Comparison of ENCODE assay signal across 17 cellular contexts in the genomic region with DNA sequence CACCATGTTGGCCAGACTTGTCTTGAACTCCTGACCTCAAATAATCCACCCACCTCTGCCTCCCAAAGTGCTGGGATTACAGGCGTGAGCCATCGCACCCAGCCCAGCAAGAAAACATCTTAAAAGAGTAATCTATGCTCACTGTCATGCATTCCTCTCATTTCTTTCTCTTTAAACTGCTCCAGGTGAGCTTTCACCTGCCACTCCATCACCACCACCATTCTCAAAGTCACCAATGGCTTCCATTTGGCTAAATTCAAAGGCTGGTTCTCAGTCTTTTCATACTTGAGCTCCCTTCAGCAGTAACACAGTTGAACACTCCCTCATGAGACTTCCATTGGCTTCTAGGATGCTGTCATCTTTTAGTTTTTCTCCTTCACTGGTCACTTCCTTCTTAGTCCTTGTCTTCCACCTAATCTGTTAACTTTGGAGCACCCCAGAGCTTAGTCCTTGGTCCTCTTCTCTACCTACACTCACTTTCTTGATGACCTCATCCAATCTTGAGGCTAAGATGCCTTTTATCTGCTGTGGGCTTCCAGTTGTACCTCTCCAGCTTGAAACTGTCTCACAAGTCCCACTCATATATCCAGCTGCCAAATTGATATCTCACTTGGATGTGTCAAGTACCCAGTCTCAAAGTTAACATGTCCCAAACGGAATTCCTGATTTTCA. TPM values are rescaled to one million over a fixed set of nuclear protein-coding genes. Genes with fewer than 3 reads are reported as not detected.
DNase-seq lines count a peak whose midpoint lies in the region; ATAC-seq and TF ChIP-seq lines count a peak whose summit lies in the region.
"Had no signal": no experiment of that assay in that cellular context is flagged by ENCODE, and none has a peak within 500 bp of the region (broad histone marks: within the 10 kb centered on the region; RNA-seq: fewer than 3 reads in every experiment).

No MANE protein-coding gene starts in this region.

- H3K79me2 ChIP-seq in trophoblast cell (ENCODE audit: control insufficient read depth, insufficient read depth, low read length, poor library complexity) = no peaks in the 10 kb centered on the region

- H3K4me3 ChIP-seq in HEK293 (ENCODE audit: low read depth, low read length) = no peak overlapping the region
- no peak overlapping the region for H3K4me3 ChIP-seq in coronary artery
- no peak overlapping the region for H3K4me3 ChIP-seq in trophoblast cell (ENCODE audit: low read depth, low read length)
- no peak overlapping the region for H3K4me3 ChIP-seq in CD8-positive, alpha-beta memory T cell (ENCODE audit: low read length)
- H3K4me3 ChIP-seq: A549 had no signal

- no peak overlapping the region for H3K18ac ChIP-seq in trophoblast cell (ENCODE audit: low read length)

- peak; percentile 10 for DNase-seq in cardiac septum (ENCODE audit: low spot score)
- DNase-seq in Right ventricle myocardium inferior (ENCODE audit: missing footprints) = no peak
- peak; percentile 24 for DNase-seq in coronary artery (ENCODE audit: low spot score)
- peak; percentile 59 to 84 for DNase-seq in trophoblast cell
- no peak for DNase-seq in stimulated activated naive CD8-positive, alpha-beta T cell treated with anti-CD3 and anti-CD28 coated beads, Interleukin-15, amount 100 ng/mL, for 72 hours
- DNase-seq in CD8-positive, alpha-beta memory T cell = no peak
- DNase-seq: AML-193; CD4-positive, alpha-beta T cell; DMS153; DMS79; GDM1 had no signal

- H2AK5ac ChIP-seq in trophoblast cell (ENCODE audit: low read length) = no peak overlapping the region

- no peak overlapping the region for H4K12ac ChIP-seq in trophoblast cell (ENCODE audit: low read depth, low read length)

- no peak overlapping the region for H2AFZ ChIP-seq in trophoblast cell (ENCODE audit: insufficient read depth, low read length, poor library complexity)

- no peak overlapping the region for H3K27ac ChIP-seq in HEK293 (ENCODE audit: extremely low read depth, low read depth, low read length)
- no peak overlapping the region for H3K27ac ChIP-seq in coronary artery
- H3K27ac ChIP-seq in trophoblast cell (ENCODE audit: low read depth, low read length) = no peak overlapping the region
- H3K27ac ChIP-seq in CD8-positive, alpha-beta memory T cell (ENCODE audit: low read depth, low read length) = no peak overlapping the region
- H3K27ac ChIP-seq: 22Rv1, A549, C4-2B had no signal

- H3K27ac Mint-ChIP-seq in stimulated activated naive CD8-positive, alpha-beta T cell treated with anti-CD3 and anti-CD28 coated beads, Interleukin-15, amount 100 ng/mL, for 72 hours = no peak overlapping the region
- peak overlapping the region in 1 of 8 donors; percentile 87 for H3K27ac Mint-ChIP-seq in CD8-positive, alpha-beta memory T cell
- H3K27ac Mint-ChIP-seq: CD4-positive, alpha-beta T cell; IgD-negative memory B cell had no signal

- no peak overlapping the region for H2BK12ac ChIP-seq in trophoblast cell (ENCODE audit: low read length)

- peaks cover 7% of the 10 kb centered on the region for H3K27me3 Mint-ChIP-seq in stimulated activated naive CD8-positive, alpha-beta T cell treated with anti-CD3 and anti-CD28 coated beads, Interleukin-15, amount 100 ng/mL, for 72 hours
- peaks cover 18 to 25% of the 10 kb centered on the region in 2 donors for H3K27me3 Mint-ChIP-seq in CD8-positive, alpha-beta memory T cell

- H2BK120ac ChIP-seq in trophoblast cell (ENCODE audit: insufficient read depth, low read length, poor library complexity) = no peak overlapping the region

- POLR2A ChIA-PET in HEK293 (lab: Yijun Ruan, JAX) = no interaction called here
- POLR2A ChIA-PET in CD8-positive, alpha-beta memory T cell (lab: Charles Lee) = no interaction called here

- no peak for TF ChIP-seq CTCF in HEK293 (tag by site-specific recombination; IDR thresholded peaks at IDR 0.05)
- TF ChIP-seq CTCF in coronary artery (IDR thresholded peaks at IDR 0.05) = no peak

- CTCF ChIA-PET in HEK293 (lab: Yijun Ruan, JAX) = interaction anchor here (0.9 to 3.9 kb wide), 4 partner anchors 11 to 188 kb away, joined by 3 to 26 read pairs (median 4); partner anchors contain the start of gene MRAS
- CTCF ChIA-PET in CD8-positive, alpha-beta memory T cell (lab: Charles Lee) = interaction anchor here (1.2 to 3.6 kb wide), 2 partner anchors 10 to 23 kb away, joined by 3 to 15 read pairs; no protein-coding TSS in a partner anchor

- no peak overlapping the region for H3K23ac ChIP-seq in trophoblast cell (ENCODE audit: low read length)

- no peaks in the 10 kb centered on the region for H3K4me1 ChIP-seq in HEK293 (ENCODE audit: control insufficient read depth, insufficient read depth, low read length)
- no peaks in the 10 kb centered on the region for H3K4me1 ChIP-seq in trophoblast cell (ENCODE audit: control insufficient read depth in 1 of 2, insufficient read depth in 2 of 2, low read length in 2 of 2)
- H3K4me1 ChIP-seq in CD8-positive, alpha-beta memory T cell (ENCODE audit: insufficient read depth, low read length) = no peaks in the 10 kb centered on the region
- H3K4me1 ChIP-seq: A549 had no signal

- H3K14ac ChIP-seq in trophoblast cell (ENCODE audit: low read length) = no peak overlapping the region

- H3K9me3 ChIP-seq in HEK293 (ENCODE audit: control insufficient read depth, insufficient read depth, low read depth, low read length) (no peaks in the 10 kb centered on the region), trophoblast cell (ENCODE audit: insufficient read depth, low read depth, low read length) (peaks cover 1% of the 10 kb centered on the region)
- H3K9me3 ChIP-seq in CD8-positive, alpha-beta memory T cell (ENCODE audit: low read length) = no peaks in the 10 kb centered on the region
- H3K9me3 ChIP-seq: A549 had no signal

- no peak overlapping the region for H3K4me2 ChIP-seq in trophoblast cell (ENCODE audit: low read length)
- H3K4me2 ChIP-seq: A549 had no signal

- H3K4me1 Mint-ChIP-seq in stimulated activated naive CD8-positive, alpha-beta T cell treated with anti-CD3 and anti-CD28 coated beads, Interleukin-15, amount 100 ng/mL, for 72 hours = no peaks in the 10 kb centered on the region
- H3K4me1 Mint-ChIP-seq in CD8-positive, alpha-beta memory T cell = no peaks in the 10 kb centered on the region
- H3K4me1 Mint-ChIP-seq: IgD-negative memory B cell had no signal

- no peak overlapping the region for H3K4ac ChIP-seq in trophoblast cell (ENCODE audit: low read depth, low read length)

- no peak overlapping the region for H4K8ac ChIP-seq in trophoblast cell (ENCODE audit: low read depth, low read length)

- intact Hi-C loops in cardiac septum (cut with DNase I) = no loop called here
- intact Hi-C loops in Right ventricle myocardium inferior (cut with DNase I) = no loop called here

- H3K36me3 Mint-ChIP-seq in CD8-positive, alpha-beta memory T cell = no peaks in the 10 kb centered on the region
- H3K36me3 Mint-ChIP-seq: IgD-negative memory B cell had no signal

- H3K79me1 ChIP-seq in trophoblast cell (ENCODE audit: low read length) = no peaks in the 10 kb centered on the region

- no peaks in the 10 kb centered on the region for H3K9me3 Mint-ChIP-seq in stimulated activated naive CD8-positive, alpha-beta T cell treated with anti-CD3 and anti-CD28 coated beads, Interleukin-15, amount 100 ng/mL, for 72 hours
- no peaks in the 10 kb centered on the region for H3K9me3 Mint-ChIP-seq in CD8-positive, alpha-beta memory T cell
- H3K9me3 Mint-ChIP-seq: CD4-positive, alpha-beta T cell; IgD-negative memory B cell had no signal

- WGBS in trophoblast cell (ENCODE audit: extremely low coverage, insufficient coverage, insufficient read length) = no CpG with 5 or more reads among the region's 3 CpGs

- H4K91ac ChIP-seq in trophoblast cell (ENCODE audit: low read depth, low read length) = no peak overlapping the region

- H3K27me3 ChIP-seq in trophoblast cell (ENCODE audit: insufficient read depth, low read length) = peaks cover 2% of the 10 kb centered on the region
- H3K27me3 ChIP-seq in CD8-positive, alpha-beta memory T cell (ENCODE audit: insufficient read depth, low read length, poor library complexity, severe bottlenecking) = no peaks in the 10 kb centered on the region

- H3K9ac ChIP-seq in trophoblast cell (ENCODE audit: low read length) = no peak overlapping the region

- no peak for ATAC-seq in Right ventricle myocardium inferior
- ATAC-seq in stimulated activated naive CD8-positive, alpha-beta T cell treated with anti-CD3 and anti-CD28 coated beads, Interleukin-15, amount 100 ng/mL, for 72 hours = no peak
- ATAC-seq: A549, HCT116 had no signal

- H3K4me3 Mint-ChIP-seq in stimulated activated naive CD8-positive, alpha-beta T cell treated with anti-CD3 and anti-CD28 coated beads, Interleukin-15, amount 100 ng/mL, for 72 hours = no peak overlapping the region
- no peak overlapping the region for H3K4me3 Mint-ChIP-seq in CD8-positive, alpha-beta memory T cell
- H3K4me3 Mint-ChIP-seq: CD4-positive, alpha-beta T cell; IgD-negative memory B cell had no signal

- H3K36me3 ChIP-seq in HEK293 (ENCODE audit: control insufficient read depth in 2 of 2, insufficient read depth in 1 of 2, low read length in 2 of 2) = peaks cover 0 to 20% of the 10 kb centered on the region in 2 experiments; a peak in 1 of 3 replicates
- peaks cover 13 to 26% of the 10 kb centered on the region in 2 experiments for H3K36me3 ChIP-seq in trophoblast cell (ENCODE audit: control insufficient read depth in 1 of 2, insufficient read depth in 2 of 2, low read length in 2 of 2)
- H3K36me3 ChIP-seq in CD8-positive, alpha-beta memory T cell (ENCODE audit: insufficient read depth, low read length) = no peaks in the 10 kb centered on the region

- no peak overlapping the region for H2BK5ac ChIP-seq in trophoblast cell (ENCODE audit: low read depth, low read length, poor library complexity)

TF ChIP-seq in HEK293, 187 proteins besides CTCF, POLR2A, EP300 and RAD21 (continues in another document):
- peak; percentile 61 for TF ChIP-seq ATF2 (tag by site-specific recombination; IDR thresholded peaks at IDR 0.05; ENCODE audit: low read depth)
- TF ChIP-seq SCRT2 (tag by site-specific recombination; IDR thresholded peaks at IDR 0.05) = no peak

RNA-seq across cellular contexts. Expression of gene ESYT3, which starts 27.0 kb away (rescaled TPM):
- total RNA-seq in cardiac septum = 2.4 TPM
- 1.4 TPM for total RNA-seq in Right ventricle myocardium inferior
- polyA plus RNA-seq in trophoblast cell (2013) = 5.0 and 5.6 TPM in 2 replicates
- under 1 TPM; 0.07 TPM for total RNA-seq in CD8-positive, alpha-beta memory T cell
- not detected for polyA plus RNA-seq in CD8-positive, alpha-beta memory T cell

RNA-seq across cellular contexts. Expression of gene MRAS, which starts 59.0 kb away (rescaled TPM):
- total RNA-seq in cardiac septum = 327 TPM
- 396 TPM for total RNA-seq in Right ventricle myocardium inferior
- polyA plus RNA-seq in trophoblast cell (2013) = 22.2 and 22.6 TPM in 2 replicates
- under 1 TPM; 0.28 to 0.38 TPM for total RNA-seq in CD8-positive, alpha-beta memory T cell
- polyA plus RNA-seq in CD8-positive, alpha-beta memory T cell = 0.38 TPM
- polyA plus RNA-seq: IgD-negative memory B cell had no signal

Comparison
In these comparisons a context has a peak if more than half of its experiments do, and no peak if none do; other contexts are left out.
1. DNase-seq: peak in cardiac septum (single experiment), coronary artery (single experiment) and trophoblast cell (2 of 2); none in Right ventricle myocardium inferior (single experiment), stimulated activated naive CD8-positive, alpha-beta T cell treated with anti-CD3 and anti-CD28 coated beads, Interleukin-15, amount 100 ng/mL, for 72 hours (0 of 2) and CD8-positive, alpha-beta memory T cell (0 of 5).
2. RNA of gene MRAS, which starts 59.0 kb away (total RNA-seq): 396 TPM in Right ventricle myocardium inferior (single experiment) and 327 TPM in cardiac septum (single experiment); 0.28 to 0.38 TPM in CD8-positive, alpha-beta memory T cell; every median in the first group is over 100 times any median in the second.